In the genomic region with DNA sequence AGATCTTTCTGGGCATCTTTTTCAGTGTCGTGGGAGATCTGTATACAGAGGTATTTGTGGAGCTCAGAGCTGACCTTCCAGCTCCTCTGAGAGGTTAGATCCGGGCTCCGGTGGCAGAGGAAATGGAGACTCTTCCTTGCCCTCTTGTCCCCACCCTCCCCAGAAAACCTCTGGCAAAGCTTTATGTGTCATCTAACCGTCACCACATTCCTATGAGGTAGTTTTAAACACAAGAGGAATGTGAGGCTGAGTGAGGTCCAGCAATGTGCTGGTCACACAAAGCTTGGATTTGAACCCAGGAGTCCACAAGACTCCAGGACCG, we compare ENCODE assay signal across 8 cellular contexts. TPM values are rescaled to one million over a fixed set of nuclear protein-coding genes. Genes with fewer than 3 reads are reported as not detected.
A peak's percentile ranks its signal among the peaks of the same experiment; 100 is the strongest.
DNase-seq lines count a peak whose midpoint lies in the region; ATAC-seq and TF ChIP-seq lines count a peak whose summit lies in the region.

No MANE protein-coding gene starts in this region.

- H3K4me1 Mint-ChIP-seq in T-helper 17 cell: peaks cover 13% of the 10 kb centered on the region

- DNase-seq in GOT3 (lab: John Stamatoyannopoulos, UW): peak; percentile 23
- DNase-seq in T-helper 17 cell: no peak
- peak; percentile 61 for DNase-seq in fibroblast of pulmonary artery (ENCODE audit: low read depth)
- DNase-seq in skeletal muscle cell (ENCODE audit: low read depth): peak; percentile 44
- DNase-seq in C1 segment of cervical spinal cord (lab: John Stamatoyannopoulos, UW): no peak
- DNase-seq in NOMO-1 treated with dmso at 0.1 percent for 144 hours (lab: John Stamatoyannopoulos, UW; ENCODE audit: unreplicated experiment): no peak
- DNase-seq in erythroblast (lab: John Stamatoyannopoulos, UW): no peak
- DNase-seq in stimulated activated naive CD4-positive, alpha-beta T cell treated with Interleukin-2 at 50 U/mL for 16 hours (lab: John Stamatoyannopoulos, UW): no peak

- H3K4me3 ChIP-seq in fibroblast of pulmonary artery (replicated peaks; ENCODE audit: low read depth, low read length) (no peak overlapping the region), skeletal muscle cell (ENCODE audit: low read depth, low read length) (peak overlapping the region; percentile 40)

- H3K27ac Mint-ChIP-seq in T-helper 17 cell: peak overlapping the region; percentile 67

- H3K27me3 Mint-ChIP-seq in T-helper 17 cell: peaks cover 25% of the 10 kb centered on the region

- no peak for TF ChIP-seq CTCF in fibroblast of pulmonary artery (IDR thresholded peaks at IDR 0.05; ENCODE audit: low read length, missing control alignments)

- no peak for TF ChIP-seq POLR2A in erythroblast (IDR thresholded peaks at IDR 0.05; ENCODE audit: low read length)

- ATAC-seq in T-helper 17 cell: no peak

- no peaks in the 10 kb centered on the region for H3K9me3 ChIP-seq in T-helper 17 cell (ENCODE audit: control insufficient read depth, low read length, poor library complexity, severe bottlenecking)

- H3K4me3 Mint-ChIP-seq in T-helper 17 cell: peak overlapping the region; percentile 79

- H3K36me3 Mint-ChIP-seq in T-helper 17 cell (ENCODE audit: low read depth): no peaks in the 10 kb centered on the region

RNA-seq across cellular contexts. Expression of a gene that starts 1.2 kb away (rescaled TPM):
- under 1 TPM in 1 of 2 donors, not detected in 1; 0.20 TPM for total RNA-seq in T-helper 17 cell

RNA-seq across cellular contexts. Expression of a gene that starts 13.3 kb away (rescaled TPM):
- total RNA-seq in T-helper 17 cell: under 1 TPM in 1 of 2 donors, not detected in 1; 0.55 TPM

Comparison
In these comparisons a context has a peak if more than half of its experiments do, and no peak if none do; other contexts are left out.
1. DNase-seq: peak in GOT3 (single experiment), fibroblast of pulmonary artery (single experiment) and skeletal muscle cell (single experiment); none in T-helper 17 cell (0 of 3), C1 segment of cervical spinal cord (0 of 14), NOMO-1 treated with dmso at 0.1 percent for 144 hours (single experiment), erythroblast (0 of 2) and stimulated activated naive CD4-positive, alpha-beta T cell treated with Interleukin-2 at 50 U/mL for 16 hours (single experiment).